8 cellular contexts compared by ENCODE assay signal in the genomic region with DNA sequence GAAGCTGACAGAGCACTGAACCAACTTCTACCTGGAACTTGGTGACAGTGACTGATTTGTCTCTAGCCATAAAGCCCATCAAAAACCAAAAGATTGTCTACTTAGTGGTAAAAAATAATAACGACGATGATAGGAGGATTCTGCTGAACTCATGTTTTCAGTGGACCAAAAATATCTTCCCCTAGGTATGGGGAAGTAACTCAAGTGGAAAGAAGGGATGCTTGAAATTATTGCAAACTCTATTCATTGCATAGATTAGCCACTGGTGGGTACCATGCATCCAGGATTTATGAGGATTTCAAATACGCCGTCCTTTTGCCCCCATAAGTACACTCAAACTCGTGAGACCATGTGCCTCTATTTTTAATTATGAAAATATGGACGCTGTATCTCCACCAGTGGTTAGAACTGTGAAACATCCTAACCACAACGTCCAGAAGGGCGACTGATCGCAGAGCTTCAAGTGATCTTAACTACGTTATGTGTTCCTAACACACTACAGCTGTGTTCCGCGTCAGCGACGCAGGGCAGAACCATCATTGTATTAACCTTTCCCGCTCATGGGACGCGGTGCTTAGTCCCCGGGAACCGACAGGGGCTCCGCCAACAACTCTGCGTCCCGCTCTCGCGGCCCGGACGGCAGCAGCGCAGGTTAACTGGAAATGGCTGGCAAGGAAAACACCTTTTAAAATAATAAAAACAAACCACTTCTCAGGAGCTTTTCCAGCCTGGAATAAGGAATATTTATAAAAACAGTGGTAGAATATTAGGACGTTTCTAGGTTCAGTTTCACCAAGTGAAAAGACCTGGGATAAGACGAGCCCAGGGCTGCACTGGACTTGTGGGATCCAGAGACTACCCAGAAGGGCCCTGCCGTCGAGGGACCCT. TPM values are rescaled to one million over a fixed set of nuclear protein-coding genes. Genes with fewer than 3 reads are reported as not detected.
A peak's percentile ranks its signal among the peaks of the same experiment; 100 is the strongest.
DNase-seq lines count a peak whose midpoint lies in the region; ATAC-seq, FAIRE-seq and TF ChIP-seq lines count a peak whose summit lies in the region.

No MANE protein-coding gene starts in this region.

- H2AFZ ChIP-seq in H1 (ENCODE audit: low read length), result peak overlapping the region; percentile 77

- peak overlapping the region; percentile 97 for H3K4me3 ChIP-seq in AG04449 (ENCODE audit: low read depth, low read length)
- peak overlapping the region; percentile 83 to 95 (median 90) for H3K4me3 ChIP-seq in H1 (ENCODE audit: extremely low read depth in 1 of 4, insufficient read depth in 2 of 4, low read depth in 3 of 4, low read length in 4 of 4)

- H2AK5ac ChIP-seq in H1 (ENCODE audit: low read depth, low read length), result no peak overlapping the region

- H3K4ac ChIP-seq in H1 (replicated peaks; ENCODE audit: insufficient read length, low read depth, low read length), result peak overlapping the region; percentile 17

- no peak for FAIRE-seq in H1 (lab: Jason Lieb, UNC)

- H4K91ac ChIP-seq in H1 (replicated peaks; ENCODE audit: insufficient read length, low read length), result no peak overlapping the region

- TF ChIP-seq POLR2A in H1 (IDR thresholded peaks at IDR 0.05; ENCODE audit: control extremely low read depth in 1 of 2, low read depth in 2 of 2, low read length in 2 of 2), result peak in 1 of 2 experiments; percentile 63; a peak in 2 of 3 replicates

- H2BK15ac ChIP-seq in H1 (ENCODE audit: low read length), result no peak overlapping the region; the same call in 1 of the 2 replicates

- peak overlapping the region; percentile 82 for H4K8ac ChIP-seq in H1 (ENCODE audit: extremely low read depth, insufficient read depth, low read length)

- no peak overlapping the region for H3K23ac ChIP-seq in H1 (ENCODE audit: insufficient read length)

- peak overlapping the region; percentile 85 to 94 for H3K4me2 ChIP-seq in H1 (ENCODE audit: insufficient read depth in 1 of 2, low read depth in 2 of 2, low read length in 2 of 2)

- TF ChIP-seq CTCF in AG04449 (IDR thresholded peaks at IDR 0.05; ENCODE audit: insufficient read depth, low read length, missing control alignments) (no peak), H1 (IDR thresholded peaks at IDR 0.05; ENCODE audit: control extremely low read depth in 1 of 3, insufficient read depth in 1 of 3, low read depth in 1 of 3, low read length in 3 of 3) (no peak)

- TF ChIP-seq EP300 in H1 (IDR thresholded peaks at IDR 0.05; ENCODE audit: borderline replicate concordance in 1 of 2, low read depth in 2 of 2, low read length in 2 of 2), result no peak

- CTCF ChIA-PET in AG04449 (lab: Yijun Ruan, JAX) (interaction anchor here (1.0 to 1.8 kb wide), 4 partner anchors 12 to 528 kb away, joined by 3 to 7 read pairs (median 3); no protein-coding TSS in a partner anchor), H1 (lab: Charles Lee; ENCODE audit: partially characterized antibody) (interaction anchor here (1.2 to 1.9 kb wide), 5 partner anchors 11 to 85 kb away, joined by 3 to 12 read pairs (median 3); no protein-coding TSS in a partner anchor)

- no peaks in the 10 kb centered on the region for H3K9me3 ChIP-seq in H1 (ENCODE audit: insufficient read depth in 2 of 2, low read depth in 1 of 2, low read length in 1 of 2)

- ATAC-seq in GM18867 (IDR thresholded peaks at IDR 0.05; ENCODE audit: unreplicated experiment) (peak; percentile 37), HG03280 (IDR thresholded peaks at IDR 0.05; ENCODE audit: unreplicated experiment) (peak; percentile 20)

- POLR2A ChIA-PET in AG04449 (lab: Yijun Ruan, JAX) (no interaction called here), H1 (lab: Charles Lee; ENCODE audit: partially characterized antibody) (interaction anchor here (0.6 to 2.5 kb wide), 10 partner anchors 12 to 459 kb away, joined by 3 to 12 read pairs (median 4); partner anchors contain the start of genes ANKIB1, FAM133B, GATAD1 and KRIT1)

- peak overlapping the region; percentile 83 for H4K5ac ChIP-seq in H1 (ENCODE audit: insufficient read length, low read depth, low read length)

- no peak for TF ChIP-seq RAD21 in H1 (IDR thresholded peaks at IDR 0.05 in 1 of 2, conservative IDR thresholded peaks at IDR 0.05 in 1 of 2; ENCODE audit: low read depth in 2 of 2, low read length in 2 of 2)

- peaks cover 13% of the 10 kb centered on the region for H3K23me2 ChIP-seq in H1 (ENCODE audit: low read depth, low read length)

- H2BK12ac ChIP-seq in H1 (ENCODE audit: low read depth, low read length), result 0 out of 2 replicates have a peak overlapping the region, but pooled peaks have one; percentile 32

- H3K27ac ChIP-seq in H1 (ENCODE audit: low read depth, low read length), result peak overlapping the region; percentile 39; the same call in 1 of the 2 replicates

- H3K14ac ChIP-seq in H1 (ENCODE audit: insufficient read length), result no peak overlapping the region

- H3K27me3 ChIP-seq in H1 (replicated peaks in 1 of 4; ENCODE audit: control insufficient read depth in 3 of 4, extremely low read depth in 1 of 4, insufficient read depth in 3 of 4, low read length in 3 of 4), result no peaks in the 10 kb centered on the region

- H3K18ac ChIP-seq in H1 (ENCODE audit: extremely low read depth, low read length), result 0 out of 2 replicates have a peak overlapping the region, but pooled peaks have one; percentile 84

- H3K9ac ChIP-seq in H1 (replicated peaks in 1 of 4; ENCODE audit: extremely low read depth in 1 of 4, low read depth in 3 of 4, low read length in 3 of 4), result peak overlapping the region; percentile 79 to 94 (median 84)

- H3K56ac ChIP-seq in H1 (replicated peaks; ENCODE audit: insufficient read length, low read depth, low read length), result no peak overlapping the region

- H2BK5ac ChIP-seq in H1 (ENCODE audit: low read depth, low read length), result peak overlapping the region; percentile 82

- no peak overlapping the region for H2BK20ac ChIP-seq in H1 (ENCODE audit: low read length)

- H3K79me2 ChIP-seq in H1 (ENCODE audit: control insufficient read depth in 1 of 2, insufficient read depth in 2 of 2, low read length in 2 of 2), result peaks cover 0 to 40% of the 10 kb centered on the region in 2 experiments; a peak in 3 of 4 replicates

- H3K36me3 ChIP-seq in H1 (ENCODE audit: control insufficient read depth in 2 of 4, insufficient read depth in 4 of 4, low read length in 3 of 4), result peaks cover 2 to 20% (median 7%) of the 10 kb centered on the region in 4 experiments; a peak in 7 of 8 replicates

- 4% methylated on average over 31 of the region's 31 CpGs; no CpG with 5 or more reads in 1 of the 2 experiments for WGBS in H1 (ENCODE audit: extremely low coverage in 1 of 2, insufficient coverage in 1 of 2, insufficient read length in 1 of 2, insufficient replicate concordance in 2 of 2, low coverage in 1 of 2, low lambda C conversion rate in 2 of 2, missing lambda C conversion rate in 1 of 2), 2 experiments

- H4K20me1 ChIP-seq in H1 (replicated peaks in 1 of 2; ENCODE audit: control insufficient read depth in 1 of 2, insufficient read depth in 2 of 2, low read length in 2 of 2), result no peaks in the 10 kb centered on the region

- no peak overlapping the region for H2BK120ac ChIP-seq in H1 (replicated peaks; ENCODE audit: low read depth, low read length)

- H3K4me1 ChIP-seq in H1 (replicated peaks in 1 of 4; ENCODE audit: control insufficient read depth in 3 of 4, insufficient read depth in 4 of 4, low read length in 3 of 4), result peaks cover 0 to 4% (median 3%) of the 10 kb centered on the region in 4 experiments; a peak in 4 of 7 replicates

- DNase-seq in AG04449 (ENCODE audit: low read depth, low spot score), result no peak
- peak; percentile 17 for DNase-seq in NCI-H774 (lab: John Stamatoyannopoulos, UW)
- DNase-seq in activated CD8-positive, alpha-beta memory T cell treated with anti-CD3 and anti-CD28 coated beads for 24 hours, result peak; percentile 76
- DNase-seq in H1 (ENCODE audit: low read depth in 1 of 2, low spot score in 2 of 2), result peak in 1 of 2 experiments; percentile 60
- peak; percentile 29 for DNase-seq in midbrain (lab: John Stamatoyannopoulos, UW)
- peak; percentile 6 to 9 for DNase-seq in stimulated activated CD8-positive, alpha-beta memory T cell treated with anti-CD3 and anti-CD28 coated beads, Interleukin-4, amount 100 ng/mL, for 4 hours (ENCODE audit: low read depth in 2 of 2, low spot score in 1 of 2)

- H3K79me1 ChIP-seq in H1 (ENCODE audit: low read depth, low read length), result no peaks in the 10 kb centered on the region

RNA-seq across cellular contexts. Expression of gene PEX1, which starts 0.8 kb away (rescaled TPM):
- 21.8 and 23.9 TPM in 2 replicates for total RNA-seq in H1 (2021; fragmentation: NEBNext Ultra II Directional; extraction: Animal tissue kit (Norgen Biotek cat#: 25700))
- 11.4 and 16.4 TPM in 2 replicates for polyA plus RNA-seq in H1 (2011; rRNA removed)
- polyA plus RNA-seq in H1 (2011; cell fraction: cytosol; rRNA removed), result 19.3 TPM
- polyA plus RNA-seq in H1 (2011; cell fraction: nucleus; rRNA removed), result 23.4 TPM
- polyA plus RNA-seq in H1 (2012, experiment 1 of 2), result 14.3 to 18.2 TPM (median 16.0 TPM) in 4 replicates
- 1.0 TPM for polyA plus RNA-seq in H1 (2012, experiment 2 of 2)
- 24.7 TPM for polyA plus RNA-seq in H1 (2013, experiment 1 of 2)
- 23.1 TPM for polyA plus RNA-seq in H1 (2013, experiment 2 of 2)
- 23.9 and 34.6 TPM in 2 replicates for polyA minus RNA-seq in H1 (2011; rRNA and poly(A)+ RNA removed)
- polyA minus RNA-seq in H1 (2011; cell fraction: cytosol; rRNA and poly(A)+ RNA removed), result 13.5 TPM
- polyA minus RNA-seq in H1 (2011; cell fraction: nucleus; rRNA and poly(A)+ RNA removed), result 26.0 TPM

RNA-seq across cellular contexts. Expression of gene RBM48, which starts 1.1 kb away (rescaled TPM):
- 8.6 and 9.5 TPM in 2 replicates for total RNA-seq in H1 (2021; fragmentation: NEBNext Ultra II Directional; extraction: Animal tissue kit (Norgen Biotek cat#: 25700))
- polyA plus RNA-seq in H1 (2011; rRNA removed), result 4.1 and 4.3 TPM in 2 replicates
- 4.4 TPM for polyA plus RNA-seq in H1 (2011; cell fraction: cytosol; rRNA removed)
- polyA plus RNA-seq in H1 (2011; cell fraction: nucleus; rRNA removed), result 3.3 TPM
- 4.4 to 8.4 TPM (median 5.0 TPM) in 4 replicates for polyA plus RNA-seq in H1 (2012, experiment 1 of 2)
- polyA plus RNA-seq in H1 (2012, experiment 2 of 2), result 2.0 TPM
- polyA plus RNA-seq in H1 (2013, experiment 1 of 2), result 7.2 TPM
- polyA plus RNA-seq in H1 (2013, experiment 2 of 2), result 6.6 TPM
- polyA minus RNA-seq in H1 (2011; rRNA and poly(A)+ RNA removed), result 6.3 and 6.7 TPM in 2 replicates
- 2.6 TPM for polyA minus RNA-seq in H1 (2011; cell fraction: cytosol; rRNA and poly(A)+ RNA removed)
- 11.6 TPM for polyA minus RNA-seq in H1 (2011; cell fraction: nucleus; rRNA and poly(A)+ RNA removed)

RNA-seq across cellular contexts. Expression of gene ERVW-1, which starts 49.8 kb away (rescaled TPM):
- not detected in 2 replicates for total RNA-seq in H1 (2021; fragmentation: NEBNext Ultra II Directional; extraction: Animal tissue kit (Norgen Biotek cat#: 25700))
- 0.06 and 0.08 TPM in 2 replicates for polyA plus RNA-seq in H1 (2011; rRNA removed)
- 0.10 TPM for polyA plus RNA-seq in H1 (2011; cell fraction: cytosol; rRNA removed)
- polyA plus RNA-seq in H1 (2011; cell fraction: nucleus; rRNA removed), result 0.03 TPM
- polyA plus RNA-seq in H1 (2012, experiment 1 of 2), result 0.19 to 0.24 TPM (median 0.21 TPM) in 4 replicates
- polyA plus RNA-seq in H1 (2012, experiment 2 of 2), result not detected
- 0.14 TPM for polyA plus RNA-seq in H1 (2013, experiment 1 of 2)
- polyA plus RNA-seq in H1 (2013, experiment 2 of 2), result 0.13 TPM
- polyA minus RNA-seq in H1 (2011; rRNA and poly(A)+ RNA removed), result not detected in 2 replicates
- polyA minus RNA-seq in H1 (2011; cell fraction: cytosol; rRNA and poly(A)+ RNA removed), result not detected
- polyA minus RNA-seq in H1 (2011; cell fraction: nucleus; rRNA and poly(A)+ RNA removed), result not detected
